ENCODE assay signal across 1 cellular context in the genomic region with DNA sequence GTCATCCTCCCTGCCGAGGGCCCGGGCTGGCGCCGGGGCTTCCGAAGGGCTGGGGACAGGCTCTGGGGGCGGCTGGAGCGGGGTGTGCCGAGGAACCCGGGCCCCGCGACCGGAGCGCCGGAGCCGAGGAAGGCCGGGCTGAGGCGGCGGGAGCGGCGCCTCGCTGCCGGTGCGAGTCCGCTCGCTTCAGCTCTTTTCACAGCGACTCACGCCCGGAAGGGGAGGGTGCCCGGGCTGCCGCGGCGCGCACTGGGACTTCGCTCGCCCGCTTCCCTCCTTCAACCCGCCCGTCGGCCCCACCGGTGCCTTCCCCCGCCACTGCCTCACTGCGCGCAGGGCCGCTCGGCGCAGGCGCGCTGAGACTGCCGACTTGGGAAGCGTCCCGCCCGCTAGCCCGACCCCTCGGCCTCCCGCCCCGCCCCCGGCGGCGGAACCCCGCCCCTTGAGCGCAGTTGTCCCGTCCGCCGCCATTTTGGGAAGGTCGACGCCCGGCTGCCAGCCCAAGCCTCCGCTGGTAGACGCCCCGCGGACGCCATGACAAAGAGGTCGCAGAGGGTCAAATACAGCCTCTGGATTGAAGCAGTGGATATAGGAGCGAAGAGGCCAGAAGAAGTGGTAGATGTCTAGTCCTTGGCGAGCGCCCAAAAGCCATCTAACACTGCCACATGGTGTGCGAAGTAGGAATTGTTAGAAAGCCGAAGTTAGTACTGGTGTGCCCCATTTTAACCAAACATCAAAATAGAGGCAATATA.
TF ChIP-seq lines count a peak whose summit lies in the region.

A gene with protein sequence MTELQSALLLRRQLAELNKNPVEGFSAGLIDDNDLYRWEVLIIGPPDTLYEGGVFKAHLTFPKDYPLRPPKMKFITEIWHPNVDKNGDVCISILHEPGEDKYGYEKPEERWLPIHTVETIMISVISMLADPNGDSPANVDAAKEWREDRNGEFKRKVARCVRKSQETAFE (minus strand): TSS at position 364 of the 752 bp plus-strand sequence. CDS start 359 bp downstream, at position 5.

TF ChIP-seq in K562, 482 proteins besides CTCF, POLR2A, EP300 and RAD21 (continued from another document and continues in another):
- TF ChIP-seq, protein P1, sequence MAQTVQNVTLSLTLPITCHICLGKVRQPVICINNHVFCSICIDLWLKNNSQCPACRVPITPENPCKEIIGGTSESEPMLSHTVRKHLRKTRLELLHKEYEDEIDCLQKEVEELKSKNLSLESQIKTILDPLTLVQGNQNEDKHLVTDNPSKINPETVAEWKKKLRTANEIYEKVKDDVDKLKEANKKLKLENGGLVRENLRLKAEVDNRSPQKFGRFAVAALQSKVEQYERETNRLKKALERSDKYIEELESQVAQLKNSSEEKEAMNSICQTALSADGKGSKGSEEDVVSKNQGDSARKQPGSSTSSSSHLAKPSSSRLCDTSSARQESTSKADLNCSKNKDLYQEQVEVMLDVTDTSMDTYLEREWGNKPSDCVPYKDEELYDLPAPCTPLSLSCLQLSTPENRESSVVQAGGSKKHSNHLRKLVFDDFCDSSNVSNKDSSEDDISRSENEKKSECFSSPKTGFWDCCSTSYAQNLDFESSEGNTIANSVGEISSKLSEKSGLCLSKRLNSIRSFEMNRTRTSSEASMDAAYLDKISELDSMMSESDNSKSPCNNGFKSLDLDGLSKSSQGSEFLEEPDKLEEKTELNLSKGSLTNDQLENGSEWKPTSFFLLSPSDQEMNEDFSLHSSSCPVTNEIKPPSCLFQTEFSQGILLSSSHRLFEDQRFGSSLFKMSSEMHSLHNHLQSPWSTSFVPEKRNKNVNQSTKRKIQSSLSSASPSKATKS (CRISPR knock-in tag; IDR thresholded peaks at IDR 0.05) = no peak
- TF ChIP-seq EGR1 (conservative IDR thresholded peaks at IDR 0.05) (no peak), TOE1 (IDR thresholded peaks at IDR 0.05; ENCODE audit: borderline replicate concordance) (no peak), TOE1 (CRISPR knock-in tag; IDR thresholded peaks at IDR 0.05; ENCODE audit: borderline replicate concordance, low read depth) (0 out of 2 replicates have a peak, but pooled peaks have one; percentile 29), ZNF584 (CRISPR knock-in tag; IDR thresholded peaks at IDR 0.05; ENCODE audit: low read depth) (0 out of 2 replicates have a peak, but pooled peaks have one; percentile 23), CREB1 (IDR thresholded peaks at IDR 0.05) (no peak), CREB1 (CRISPR knock-in tag; IDR thresholded peaks at IDR 0.05) (peak; percentile 36; the same call in 1 of the 2 replicates), RBM25 (IDR thresholded peaks at IDR 0.05; ENCODE audit: low read depth, low read length, severe bottlenecking) (no peak), ATF7 (IDR thresholded peaks at IDR 0.05) (peak; percentile 30; the same call in 1 of the 2 replicates), MAZ (CRISPR knock-in tag; conservative IDR thresholded peaks at IDR 0.05 in 1 of 2, IDR thresholded peaks at IDR 0.05 in 1 of 2) (peak; percentile 55 to 64; a peak in 2 of 4 replicates), BCL6 (CRISPR knock-in tag; IDR thresholded peaks at IDR 0.05) (no peak), CHCHD3 (CRISPR knock-in tag; IDR thresholded peaks at IDR 0.05) (no peak), ZNF146 (CRISPR knock-in tag; IDR thresholded peaks at IDR 0.05; ENCODE audit: unreplicated experiment) (no peak), RNF2 (IDR thresholded peaks at IDR 0.05) (no peak), CREM (IDR thresholded peaks at IDR 0.05; ENCODE audit: low read depth) (peak; percentile 56), PCBP2 (IDR thresholded peaks at IDR 0.05; ENCODE audit: low read depth, low read length, poor library complexity, severe bottlenecking) (no peak), NEUROD1 (IDR thresholded peaks at IDR 0.05; ENCODE audit: borderline replicate concordance, low read depth, low read length, partially characterized antibody) (peak; percentile 71), PHF8 (IDR thresholded peaks at IDR 0.05; ENCODE audit: borderline replicate concordance, low read length) (peak; percentile 67; the same call in 1 of the 2 replicates), ZFX (CRISPR knock-in tag; IDR thresholded peaks at IDR 0.05) (peak; percentile 73), NFIC (IDR thresholded peaks at IDR 0.05) (peak; percentile 87), KLF10 (CRISPR knock-in tag; IDR thresholded peaks at IDR 0.05) (no peak), HMGN3 (IDR thresholded peaks at IDR 0.05; ENCODE audit: borderline replicate concordance, extremely low read depth, insufficient read length, low read depth, low read length) (peak; percentile 33), SIX5 (IDR thresholded peaks at IDR 0.05; ENCODE audit: borderline replicate concordance in 1 of 2, insufficient read depth in 1 of 2, low read depth in 1 of 2, low read length in 2 of 2) (peak; percentile 44 to 58; a peak in 3 of 4 replicates), JUN (IDR thresholded peaks at IDR 0.05; ENCODE audit: borderline replicate concordance, low read depth, low read length) (no peak), JUN (CRISPR knock-in tag; IDR thresholded peaks at IDR 0.05; ENCODE audit: borderline replicate concordance) (0 out of 2 replicates have a peak, but pooled peaks have one; percentile 12), NRF1 (conservative IDR thresholded peaks at IDR 0.05 in 1 of 2, IDR thresholded peaks at IDR 0.05 in 1 of 2) (peak; percentile 92), NR2C2 (CRISPR knock-in tag; IDR thresholded peaks at IDR 0.05) (no peak; the same call in 1 of the 2 replicates), NR2C2 (tag; IDR thresholded peaks at IDR 0.05) (peak; percentile 89), POLR2H (tag; IDR thresholded peaks at IDR 0.05; ENCODE audit: low read depth) (peak; percentile 14; the same call in 1 of the 2 replicates), POLR2AphosphoS5 (IDR thresholded peaks at IDR 0.05; ENCODE audit: control insufficient read depth, insufficient read depth, low read depth, low read length) (peak; percentile 67), NBN (IDR thresholded peaks at IDR 0.05; ENCODE audit: low read depth) (peak; percentile 79), WHSC1 (IDR thresholded peaks at IDR 0.05; ENCODE audit: low read length) (no peak), ZNF780A (CRISPR knock-in tag; IDR thresholded peaks at IDR 0.05) (no peak), GABPB1 (CRISPR knock-in tag; IDR thresholded peaks at IDR 0.05) (peak; percentile 56; the same call in 1 of the 2 replicates), TEAD4 (IDR thresholded peaks at IDR 0.05; ENCODE audit: low read length) (no peak), TEAD4 (CRISPR knock-in tag; IDR thresholded peaks at IDR 0.05; ENCODE audit: borderline replicate concordance) (no peak), SREBF1 (IDR thresholded peaks at IDR 0.05; ENCODE audit: borderline replicate concordance, low read depth, low read length) (no peak), PYGO2 (tag; IDR thresholded peaks at IDR 0.05) (no peak), TARDBP (IDR thresholded peaks at IDR 0.05) (0 out of 2 replicates have a peak, but pooled peaks have one; percentile 45), SUPT5H (IDR thresholded peaks at IDR 0.05) (peak; percentile 64)
- TF ChIP-seq, protein P2, sequence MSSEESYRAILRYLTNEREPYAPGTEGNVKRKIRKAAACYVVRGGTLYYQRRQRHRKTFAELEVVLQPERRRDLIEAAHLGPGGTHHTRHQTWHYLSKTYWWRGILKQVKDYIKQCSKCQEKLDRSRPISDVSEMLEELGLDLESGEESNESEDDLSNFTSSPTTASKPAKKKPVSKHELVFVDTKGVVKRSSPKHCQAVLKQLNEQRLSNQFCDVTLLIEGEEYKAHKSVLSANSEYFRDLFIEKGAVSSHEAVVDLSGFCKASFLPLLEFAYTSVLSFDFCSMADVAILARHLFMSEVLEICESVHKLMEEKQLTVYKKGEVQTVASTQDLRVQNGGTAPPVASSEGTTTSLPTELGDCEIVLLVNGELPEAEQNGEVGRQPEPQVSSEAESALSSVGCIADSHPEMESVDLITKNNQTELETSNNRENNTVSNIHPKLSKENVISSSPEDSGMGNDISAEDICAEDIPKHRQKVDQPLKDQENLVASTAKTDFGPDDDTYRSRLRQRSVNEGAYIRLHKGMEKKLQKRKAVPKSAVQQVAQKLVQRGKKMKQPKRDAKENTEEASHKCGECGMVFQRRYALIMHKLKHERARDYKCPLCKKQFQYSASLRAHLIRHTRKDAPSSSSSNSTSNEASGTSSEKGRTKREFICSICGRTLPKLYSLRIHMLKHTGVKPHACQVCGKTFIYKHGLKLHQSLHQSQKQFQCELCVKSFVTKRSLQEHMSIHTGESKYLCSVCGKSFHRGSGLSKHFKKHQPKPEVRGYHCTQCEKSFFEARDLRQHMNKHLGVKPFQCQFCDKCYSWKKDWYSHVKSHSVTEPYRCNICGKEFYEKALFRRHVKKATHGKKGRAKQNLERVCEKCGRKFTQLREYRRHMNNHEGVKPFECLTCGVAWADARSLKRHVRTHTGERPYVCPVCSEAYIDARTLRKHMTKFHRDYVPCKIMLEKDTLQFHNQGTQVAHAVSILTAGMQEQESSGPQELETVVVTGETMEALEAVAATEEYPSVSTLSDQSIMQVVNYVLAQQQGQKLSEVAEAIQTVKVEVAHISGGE (CRISPR knock-in tag; IDR thresholded peaks at IDR 0.05) = peak in 1 of 3 experiments; percentile 60; a peak in 1 of 6 replicates
- TF ChIP-seq, protein P3, sequence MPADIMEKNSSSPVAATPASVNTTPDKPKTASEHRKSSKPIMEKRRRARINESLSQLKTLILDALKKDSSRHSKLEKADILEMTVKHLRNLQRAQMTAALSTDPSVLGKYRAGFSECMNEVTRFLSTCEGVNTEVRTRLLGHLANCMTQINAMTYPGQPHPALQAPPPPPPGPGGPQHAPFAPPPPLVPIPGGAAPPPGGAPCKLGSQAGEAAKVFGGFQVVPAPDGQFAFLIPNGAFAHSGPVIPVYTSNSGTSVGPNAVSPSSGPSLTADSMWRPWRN (IDR thresholded peaks at IDR 0.05; ENCODE audit: low read depth) = no peak
- TF ChIP-seq, protein P4, sequence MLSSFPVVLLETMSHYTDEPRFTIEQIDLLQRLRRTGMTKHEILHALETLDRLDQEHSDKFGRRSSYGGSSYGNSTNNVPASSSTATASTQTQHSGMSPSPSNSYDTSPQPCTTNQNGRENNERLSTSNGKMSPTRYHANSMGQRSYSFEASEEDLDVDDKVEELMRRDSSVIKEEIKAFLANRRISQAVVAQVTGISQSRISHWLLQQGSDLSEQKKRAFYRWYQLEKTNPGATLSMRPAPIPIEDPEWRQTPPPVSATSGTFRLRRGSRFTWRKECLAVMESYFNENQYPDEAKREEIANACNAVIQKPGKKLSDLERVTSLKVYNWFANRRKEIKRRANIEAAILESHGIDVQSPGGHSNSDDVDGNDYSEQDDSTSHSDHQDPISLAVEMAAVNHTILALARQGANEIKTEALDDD (IDR thresholded peaks at IDR 0.05) = peak; percentile 62; the same call in 1 of the 2 replicates
- TF ChIP-seq, protein P5, sequence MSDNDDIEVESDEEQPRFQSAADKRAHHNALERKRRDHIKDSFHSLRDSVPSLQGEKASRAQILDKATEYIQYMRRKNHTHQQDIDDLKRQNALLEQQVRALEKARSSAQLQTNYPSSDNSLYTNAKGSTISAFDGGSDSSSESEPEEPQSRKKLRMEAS (CRISPR knock-in tag; IDR thresholded peaks at IDR 0.05) = peak; percentile 50
- TF ChIP-seq, protein P6, sequence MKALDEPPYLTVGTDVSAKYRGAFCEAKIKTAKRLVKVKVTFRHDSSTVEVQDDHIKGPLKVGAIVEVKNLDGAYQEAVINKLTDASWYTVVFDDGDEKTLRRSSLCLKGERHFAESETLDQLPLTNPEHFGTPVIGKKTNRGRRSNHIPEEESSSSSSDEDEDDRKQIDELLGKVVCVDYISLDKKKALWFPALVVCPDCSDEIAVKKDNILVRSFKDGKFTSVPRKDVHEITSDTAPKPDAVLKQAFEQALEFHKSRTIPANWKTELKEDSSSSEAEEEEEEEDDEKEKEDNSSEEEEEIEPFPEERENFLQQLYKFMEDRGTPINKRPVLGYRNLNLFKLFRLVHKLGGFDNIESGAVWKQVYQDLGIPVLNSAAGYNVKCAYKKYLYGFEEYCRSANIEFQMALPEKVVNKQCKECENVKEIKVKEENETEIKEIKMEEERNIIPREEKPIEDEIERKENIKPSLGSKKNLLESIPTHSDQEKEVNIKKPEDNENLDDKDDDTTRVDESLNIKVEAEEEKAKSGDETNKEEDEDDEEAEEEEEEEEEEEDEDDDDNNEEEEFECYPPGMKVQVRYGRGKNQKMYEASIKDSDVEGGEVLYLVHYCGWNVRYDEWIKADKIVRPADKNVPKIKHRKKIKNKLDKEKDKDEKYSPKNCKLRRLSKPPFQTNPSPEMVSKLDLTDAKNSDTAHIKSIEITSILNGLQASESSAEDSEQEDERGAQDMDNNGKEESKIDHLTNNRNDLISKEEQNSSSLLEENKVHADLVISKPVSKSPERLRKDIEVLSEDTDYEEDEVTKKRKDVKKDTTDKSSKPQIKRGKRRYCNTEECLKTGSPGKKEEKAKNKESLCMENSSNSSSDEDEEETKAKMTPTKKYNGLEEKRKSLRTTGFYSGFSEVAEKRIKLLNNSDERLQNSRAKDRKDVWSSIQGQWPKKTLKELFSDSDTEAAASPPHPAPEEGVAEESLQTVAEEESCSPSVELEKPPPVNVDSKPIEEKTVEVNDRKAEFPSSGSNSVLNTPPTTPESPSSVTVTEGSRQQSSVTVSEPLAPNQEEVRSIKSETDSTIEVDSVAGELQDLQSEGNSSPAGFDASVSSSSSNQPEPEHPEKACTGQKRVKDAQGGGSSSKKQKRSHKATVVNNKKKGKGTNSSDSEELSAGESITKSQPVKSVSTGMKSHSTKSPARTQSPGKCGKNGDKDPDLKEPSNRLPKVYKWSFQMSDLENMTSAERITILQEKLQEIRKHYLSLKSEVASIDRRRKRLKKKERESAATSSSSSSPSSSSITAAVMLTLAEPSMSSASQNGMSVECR (CRISPR knock-in tag; IDR thresholded peaks at IDR 0.05) = no peak; the same call in 1 of the 2 replicates
- TF ChIP-seq, protein P7, sequence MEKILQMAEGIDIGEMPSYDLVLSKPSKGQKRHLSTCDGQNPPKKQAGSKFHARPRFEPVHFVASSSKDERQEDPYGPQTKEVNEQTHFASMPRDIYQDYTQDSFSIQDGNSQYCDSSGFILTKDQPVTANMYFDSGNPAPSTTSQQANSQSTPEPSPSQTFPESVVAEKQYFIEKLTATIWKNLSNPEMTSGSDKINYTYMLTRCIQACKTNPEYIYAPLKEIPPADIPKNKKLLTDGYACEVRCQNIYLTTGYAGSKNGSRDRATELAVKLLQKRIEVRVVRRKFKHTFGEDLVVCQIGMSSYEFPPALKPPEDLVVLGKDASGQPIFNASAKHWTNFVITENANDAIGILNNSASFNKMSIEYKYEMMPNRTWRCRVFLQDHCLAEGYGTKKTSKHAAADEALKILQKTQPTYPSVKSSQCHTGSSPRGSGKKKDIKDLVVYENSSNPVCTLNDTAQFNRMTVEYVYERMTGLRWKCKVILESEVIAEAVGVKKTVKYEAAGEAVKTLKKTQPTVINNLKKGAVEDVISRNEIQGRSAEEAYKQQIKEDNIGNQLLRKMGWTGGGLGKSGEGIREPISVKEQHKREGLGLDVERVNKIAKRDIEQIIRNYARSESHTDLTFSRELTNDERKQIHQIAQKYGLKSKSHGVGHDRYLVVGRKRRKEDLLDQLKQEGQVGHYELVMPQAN (IDR thresholded peaks at IDR 0.05; ENCODE audit: borderline replicate concordance) = no peak
- TF ChIP-seq, protein P8, sequence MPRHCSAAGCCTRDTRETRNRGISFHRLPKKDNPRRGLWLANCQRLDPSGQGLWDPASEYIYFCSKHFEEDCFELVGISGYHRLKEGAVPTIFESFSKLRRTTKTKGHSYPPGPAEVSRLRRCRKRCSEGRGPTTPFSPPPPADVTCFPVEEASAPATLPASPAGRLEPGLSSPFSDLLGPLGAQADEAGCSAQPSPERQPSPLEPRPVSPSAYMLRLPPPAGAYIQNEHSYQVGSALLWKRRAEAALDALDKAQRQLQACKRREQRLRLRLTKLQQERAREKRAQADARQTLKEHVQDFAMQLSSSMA (CRISPR knock-in tag; IDR thresholded peaks at IDR 0.05) = peak; percentile 99
